Comparison of ENCODE assay signal across 10 cellular contexts in the genomic region with DNA sequence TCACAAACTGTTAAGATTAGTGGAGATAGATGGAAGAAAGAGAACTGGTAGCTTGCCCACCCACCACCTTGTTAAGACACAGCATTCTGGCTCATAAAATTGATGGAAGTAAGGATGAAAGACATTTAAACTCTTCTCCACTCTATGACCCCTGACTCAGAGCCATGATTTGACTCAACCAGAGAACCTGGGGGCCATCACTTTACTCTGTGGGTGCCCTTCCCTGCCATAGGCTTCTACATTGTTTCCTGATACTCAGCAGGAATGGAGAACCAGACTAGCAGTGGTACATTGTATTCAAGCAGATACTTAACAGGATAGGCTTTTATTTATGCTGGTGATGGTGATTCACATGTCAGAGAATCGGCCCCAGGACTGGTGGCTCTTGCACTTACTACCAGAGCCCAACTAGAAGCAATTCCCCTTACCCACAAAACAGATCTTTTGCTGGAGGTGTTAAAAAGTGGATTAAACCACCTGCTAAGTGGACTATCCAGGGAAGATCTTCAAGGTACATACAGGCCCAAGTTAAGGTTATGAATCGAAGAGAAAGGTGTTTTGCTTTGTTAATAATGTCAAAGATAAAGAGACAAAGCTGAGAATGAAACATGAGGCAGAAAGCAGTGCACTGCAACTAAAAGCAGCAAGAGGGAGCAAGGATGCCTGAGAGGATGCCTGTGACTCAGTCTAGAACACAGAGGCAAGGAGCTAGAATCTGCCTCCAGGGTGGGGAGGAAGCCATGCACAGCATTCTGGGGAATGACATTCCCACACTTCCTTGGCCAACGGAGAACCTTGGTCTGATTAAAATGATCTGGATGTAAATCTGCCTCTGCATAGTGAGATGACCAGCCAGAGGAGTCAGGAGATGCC. TPM values are rescaled to one million over a fixed set of nuclear protein-coding genes. Genes with fewer than 3 reads are reported as not detected.
DNase-seq lines count a peak whose midpoint lies in the region; ATAC-seq and TF ChIP-seq lines count a peak whose summit lies in the region.
"Had no signal": no experiment of that assay in that cellular context is flagged by ENCODE, and none has a peak within 500 bp of the region (broad histone marks: within the 10 kb centered on the region; RNA-seq: fewer than 3 reads in every experiment).

No MANE protein-coding gene starts in this region.

- ATAC-seq in GM18868 (IDR thresholded peaks at IDR 0.05; ENCODE audit: unreplicated experiment) (no peak), HG02588 (IDR thresholded peaks at IDR 0.05; ENCODE audit: unreplicated experiment) (no peak)

- H3K27me3 ChIP-seq in tibial artery: no peaks in the 10 kb centered on the region

- no peak overlapping the region for H3K4me3 Mint-ChIP-seq in neural crest cell
- H3K4me3 Mint-ChIP-seq: activated naive CD8-positive, alpha-beta T cell treated with anti-CD3 and anti-CD28 coated beads, Interleukin-2, amount 10 ng/mL, durations not matched to agents 7 days and 5 days had no signal

- H3K4me1 ChIP-seq in tibial artery: no peaks in the 10 kb centered on the region

- no peaks in the 10 kb centered on the region for H3K9me3 Mint-ChIP-seq in neural crest cell
- H3K9me3 Mint-ChIP-seq: activated naive CD8-positive, alpha-beta T cell treated with anti-CD3 and anti-CD28 coated beads, Interleukin-2, amount 10 ng/mL, durations not matched to agents 7 days and 5 days had no signal

- H3K4me3 ChIP-seq in tibial artery: no peak overlapping the region

- intact Hi-C loops in tibial artery (cut with DNase I; ENCODE audit: low total_unique reads): no loop called here

- H3K27me3 Mint-ChIP-seq in neural crest cell (ENCODE audit: low read depth): no peaks in the 10 kb centered on the region

- no peak overlapping the region for H3K27ac Mint-ChIP-seq in neural crest cell (ENCODE audit: unreplicated experiment)
- H3K27ac Mint-ChIP-seq: activated naive CD8-positive, alpha-beta T cell treated with anti-CD3 and anti-CD28 coated beads, Interleukin-2, amount 10 ng/mL, durations not matched to agents 7 days and 5 days had no signal

- H3K27ac ChIP-seq in tibial artery: no peak overlapping the region
- H3K27ac ChIP-seq: neutrophil had no signal

- no peaks in the 10 kb centered on the region for H3K36me3 Mint-ChIP-seq in neural crest cell (ENCODE audit: low read depth)
- H3K36me3 Mint-ChIP-seq: activated naive CD8-positive, alpha-beta T cell treated with anti-CD3 and anti-CD28 coated beads, Interleukin-2, amount 10 ng/mL, durations not matched to agents 7 days and 5 days had no signal

- H3K36me3 ChIP-seq in tibial artery: no peaks in the 10 kb centered on the region
- H3K36me3 ChIP-seq: neutrophil had no signal

- DNase-seq in EH (ENCODE audit: low read depth): peak; percentile 85
- peak; percentile 77 for DNase-seq in M059J (ENCODE audit: low read depth)
- DNase-seq in dedifferentiated amniotic fluid mesenchymal stem cell (ENCODE audit: extremely low spot score): peak; percentile 42
- no peak for DNase-seq in neural crest cell (ENCODE audit: low read depth, low spot score)
- no peak for DNase-seq in tibial artery
- no peak for DNase-seq in stimulated activated naive CD4-positive, alpha-beta T cell treated with Interleukin-2 at 50 U/mL for 16 hours (lab: John Stamatoyannopoulos, UW)
- DNase-seq: activated naive CD8-positive, alpha-beta T cell treated with anti-CD3 and anti-CD28 coated beads, Interleukin-2, amount 10 ng/mL, durations not matched to agents 7 days and 5 days had no signal

- H3K4me1 Mint-ChIP-seq in neural crest cell: peaks cover 4% of the 10 kb centered on the region

- TF ChIP-seq CTCF in neural crest cell (conservative IDR thresholded peaks at IDR 0.05) (peak; percentile 46), tibial artery (IDR thresholded peaks at IDR 0.05) (no peak)

- H3K9me3 ChIP-seq in tibial artery: no peaks in the 10 kb centered on the region
- H3K9me3 ChIP-seq: neutrophil had no signal

RNA-seq across cellular contexts. Expression of gene GLI3, which starts 36.0 kb away (rescaled TPM):
- total RNA-seq in M059J (2014; rRNA removed; shearing (Covaris generic)): 4.4 and 7.6 TPM in 2 replicates
- 136 and 141 TPM in 2 replicates for total RNA-seq in neural crest cell

Comparison
In these comparisons a context has a peak if more than half of its experiments do, and no peak if none do; other contexts are left out.
1. DNase-seq: peak in EH (single experiment), M059J (single experiment) and dedifferentiated amniotic fluid mesenchymal stem cell (single experiment); none in neural crest cell (single experiment), tibial artery (0 of 2) and stimulated activated naive CD4-positive, alpha-beta T cell treated with Interleukin-2 at 50 U/mL for 16 hours (single experiment).
2. RNA of gene GLI3, which starts 36.0 kb away (total RNA-seq): 136 to 141 TPM in neural crest cell; 4.4 to 7.6 TPM in M059J; every median in the first group is over 10 times any median in the second.